In the genomic region with DNA sequence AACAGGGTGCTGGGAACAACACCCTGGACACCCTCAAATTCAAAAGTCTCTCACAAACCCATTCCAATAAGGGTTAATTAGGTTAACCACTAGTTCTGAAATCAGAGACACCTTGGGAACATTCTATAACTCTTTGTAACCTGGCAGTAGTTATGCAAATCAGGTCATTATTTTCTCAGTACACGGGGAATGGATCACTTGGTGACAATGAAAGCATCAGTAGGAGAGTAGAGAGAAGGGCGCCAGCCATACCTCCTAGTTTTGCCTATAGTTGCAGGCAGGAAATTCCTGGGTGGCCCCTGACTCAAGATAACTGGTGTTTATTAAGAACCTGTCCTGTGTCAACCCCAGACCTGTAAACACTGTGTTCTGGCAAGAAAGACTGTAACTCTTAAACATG, we compare ENCODE assay signal across 31 cellular contexts. TPM values are rescaled to one million over a fixed set of nuclear protein-coding genes. Genes with fewer than 3 reads are reported as not detected.
"Had no signal": no experiment of that assay in that cellular context is flagged by ENCODE, and none has a peak within 500 bp of the region (broad histone marks: within the 10 kb centered on the region; RNA-seq: fewer than 3 reads in every experiment).

No MANE protein-coding gene starts in this region.

- H3K4me1 ChIP-seq: breast epithelium had no signal

- H3K9me3 ChIP-seq: adrenal gland, body of pancreas, breast epithelium had no signal

- H3K4me3 Mint-ChIP-seq: activated CD4-positive, alpha-beta T cell treated with anti-CD3 and anti-CD28 coated beads, Interleukin-2, amount 10 ng/mL, durations not matched to agents 7 days and 5 days; activated naive CD4-positive, alpha-beta T cell treated with anti-CD3 and anti-CD28 coated beads for 36 hours; activated T-cell treated with anti-CD3 and anti-CD28 coated beads, Interleukin-2, amount 50 U/mL, for 4 hours; activated T-helper 1 cell treated with anti-CD3 and anti-CD28 coated beads, Interleukin-12 subunit alpha, Interleukin-12 subunit beta, Interleukin-2, Interleukin-4 antibody, amounts not matched to agents 30 ng/mL and 10 ng/mL and 1 ng/mL, durations not matched to agents 14 hours and 24 hours and 36 hours had no signal

- H3K36me3 Mint-ChIP-seq: activated naive CD4-positive, alpha-beta T cell treated with anti-CD3 and anti-CD28 coated beads, Interleukin-2, amount 50 U/mL, for 72 hours had no signal

- H3K27ac ChIP-seq: adrenal gland, body of pancreas, breast epithelium, WERI-Rb-1 had no signal

- H3K27ac Mint-ChIP-seq: activated CD4-positive, alpha-beta T cell treated with anti-CD3 and anti-CD28 coated beads, Interleukin-2, amount 10 ng/mL, durations not matched to agents 7 days and 5 days; activated naive CD4-positive, alpha-beta T cell treated with anti-CD3 and anti-CD28 coated beads for 36 hours; activated naive CD4-positive, alpha-beta T cell treated with anti-CD3 and anti-CD28 coated beads, Interleukin-2, amount 50 U/mL, for 72 hours; activated T-helper 1 cell treated with anti-CD3 and anti-CD28 coated beads, Interleukin-12 subunit alpha, Interleukin-12 subunit beta, Interleukin-2, Interleukin-4 antibody, amounts not matched to agents 30 ng/mL and 10 ng/mL and 1 ng/mL, durations not matched to agents 14 hours and 24 hours and 36 hours had no signal

- H3K9me3 Mint-ChIP-seq: activated CD4-positive, alpha-beta T cell treated with anti-CD3 and anti-CD28 coated beads, Interleukin-2, amount 10 ng/mL, durations not matched to agents 7 days and 5 days; activated naive CD4-positive, alpha-beta T cell treated with anti-CD3 and anti-CD28 coated beads for 36 hours; activated naive CD4-positive, alpha-beta T cell treated with anti-CD3 and anti-CD28 coated beads, Interleukin-2, amount 50 U/mL, for 72 hours; activated T-cell treated with anti-CD3 and anti-CD28 coated beads, Interleukin-2, amount 50 U/mL, for 4 hours; activated T-helper 1 cell treated with anti-CD3 and anti-CD28 coated beads, Interleukin-12 subunit alpha, Interleukin-12 subunit beta, Interleukin-2, Interleukin-4 antibody, amounts not matched to agents 30 ng/mL and 10 ng/mL and 1 ng/mL, durations not matched to agents 14 hours and 24 hours and 36 hours had no signal

- DNase-seq: activated CD4-positive, alpha-beta T cell treated with anti-CD3 and anti-CD28 coated beads for 1 hour; activated CD4-positive, alpha-beta T cell treated with anti-CD3 and anti-CD28 coated beads, Interleukin-2, amount 10 ng/mL, durations not matched to agents 7 days and 5 days; activated CD4-positive, alpha-beta T cell treated with anti-CD3 and anti-CD28 coated beads, Interleukin-2, amount 50 U/mL, for 48 hours; activated CD4-positive, CD25-positive, alpha-beta regulatory T cell; activated CD8-positive, alpha-beta memory T cell treated with anti-CD3 and anti-CD28 coated beads, Interleukin-2, amount 50 U/mL, for 4 hours; activated gamma-delta T cell treated with Interleukin-2 at 50 U/mL for 16 hours; activated naive CD4-positive, alpha-beta T cell treated with anti-CD3 and anti-CD28 coated beads for 36 hours; activated T-cell treated with anti-CD3 and anti-CD28 coated beads for 4 hours; activated T-cell treated with anti-CD3 and anti-CD28 coated beads, Interleukin-2, amount 50 U/mL, for 4 hours; NCI-H1105; NCI-H1436; NCI-H1694; NCI-H1930; NCI-H2081 treated with DMSO at 0.1 percent for 48 hours; NCI-H226; NCI-H446 treated with DMSO at 0.1 percent for 48 hours; NCI-H524; NCI-H748 treated with DMSO at 0.1 percent for 48 hours; NK-92 treated with Interleukin-12 subunit alpha and Interleukin-12 subunit beta, amount 100 ng/mL, for 24 hours; OCI-M1; Right ventricle myocardium superior; T1000; WERI-Rb-1 had no signal

- H3K27me3 ChIP-seq: adrenal gland, body of pancreas, breast epithelium had no signal

- ATAC-seq: activated naive CD4-positive, alpha-beta T cell treated with anti-CD3 and anti-CD28 coated beads, Interleukin-2, amount 50 U/mL, for 72 hours; activated T-cell treated with anti-CD3 and anti-CD28 coated beads, Interleukin-2, amount 50 U/mL, for 4 hours; body of pancreas; K562 had no signal

- H3K36me3 ChIP-seq: adrenal gland, breast epithelium, WERI-Rb-1 had no signal

- H3K4me3 ChIP-seq: adrenal gland, body of pancreas, breast epithelium, K562 had no signal

RNA-seq across cellular contexts. Expression of gene CCDC110, which starts 2.5 kb away (rescaled TPM):
- total RNA-seq: activated CD4-positive, alpha-beta T cell treated with anti-CD3 and anti-CD28 coated beads, Interleukin-2, amount 10 ng/mL, durations not matched to agents 7 days and 5 days; activated T-cell treated with anti-CD3 and anti-CD28 coated beads, Interleukin-2, amount 50 U/mL, for 4 hours; activated T-helper 1 cell treated with anti-CD3 and anti-CD28 coated beads, Interleukin-12 subunit alpha, Interleukin-12 subunit beta, Interleukin-2, Interleukin-4 antibody, amounts not matched to agents 30 ng/mL and 10 ng/mL and 1 ng/mL, durations not matched to agents 14 hours and 24 hours and 36 hours; T-helper 1 cell treated with Interleukin-12 subunit alpha and Interleukin-12 subunit beta and Interleukin-4 antibody, amounts not matched to agents 30 ng/mL and 1 ng/mL, for 36 hours; T-helper 2 cell treated with Interferon-gamma antibody and Interleukin-4, amounts not matched to agents 100 ng/mL and 5 ng/mL, for 36 hours had no signal
